In the genomic region with DNA sequence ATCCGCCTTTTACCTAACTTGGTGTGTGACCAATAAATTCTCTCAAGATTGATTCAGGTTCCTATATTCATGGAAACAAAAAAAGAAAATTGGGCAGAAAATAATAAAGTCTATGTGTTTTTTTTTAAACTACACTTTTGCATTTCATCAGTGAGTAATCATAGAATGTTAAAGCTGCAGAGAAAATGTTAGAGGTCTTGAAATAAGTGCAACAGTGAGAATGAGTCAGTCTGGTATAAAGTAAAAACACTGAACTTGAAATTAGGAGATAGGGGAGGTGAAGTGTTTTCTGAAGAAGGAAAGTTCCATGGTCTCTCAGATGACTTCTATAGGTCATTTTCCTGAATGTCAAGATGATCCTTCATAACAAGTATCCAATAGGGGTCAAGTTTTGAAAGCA, we compare ENCODE assay signal across 13 cellular contexts.
"Had no signal": no experiment of that assay in that cellular context is flagged by ENCODE, and none has a peak within 500 bp of the region (broad histone marks: within the 10 kb centered on the region; RNA-seq: fewer than 3 reads in every experiment).

No MANE protein-coding gene starts in this region.

- H3K9me3 ChIP-seq: left ventricle myocardium inferior had no signal

- H3K4me3 Mint-ChIP-seq: activated CD4-positive, alpha-beta T cell treated with anti-CD3 and anti-CD28 coated beads, Interleukin-2, amount 10 ng/mL, durations not matched to agents 24 days and 14 days; activated naive CD8-positive, alpha-beta T cell treated with anti-CD3 and anti-CD28 coated beads, Interleukin-2, amount 50 U/mL, for 24 hours; effector memory CD8-positive, alpha-beta T cell; memory B cell; nephron progenitor cell; T-helper 1 cell treated with Interleukin-12 subunit alpha and Interleukin-12 subunit beta and Interleukin-4 antibody, amounts not matched to agents 30 μg/mL and 1 μg/mL, for 36 hours; WTC11 had no signal

- H3K4me1 ChIP-seq: foreskin keratinocyte, left ventricle myocardium inferior had no signal

- H3K9me3 Mint-ChIP-seq: activated naive CD8-positive, alpha-beta T cell treated with anti-CD3 and anti-CD28 coated beads, Interleukin-2, amount 50 U/mL, for 24 hours; effector memory CD8-positive, alpha-beta T cell; WTC11 had no signal

- DNase-seq: activated CD4-positive, alpha-beta T cell treated with anti-CD3 and anti-CD28 coated beads, Interleukin-2, amount 10 ng/mL, durations not matched to agents 24 days and 14 days; activated naive CD4-positive, alpha-beta T cell treated with Interleukin-2 at 50 U/mL for 16 hours; activated naive CD8-positive, alpha-beta T cell treated with anti-CD3 and anti-CD28 coated beads, Interleukin-2, amount 50 U/mL, for 24 hours; central memory CD4-positive, alpha-beta T cell; effector memory CD8-positive, alpha-beta T cell; foreskin keratinocyte; left ventricle myocardium inferior; nephron progenitor cell had no signal

- H3K36me3 Mint-ChIP-seq: memory B cell, WTC11 had no signal

- ATAC-seq: activated naive CD8-positive, alpha-beta T cell treated with anti-CD3 and anti-CD28 coated beads, Interleukin-2, amount 50 U/mL, for 24 hours; effector memory CD8-positive, alpha-beta T cell; foreskin keratinocyte; WTC11 had no signal

- H3K4me3 ChIP-seq: left ventricle myocardium inferior, skin epidermis had no signal

- H3K4me1 Mint-ChIP-seq: activated CD4-positive, alpha-beta T cell treated with anti-CD3 and anti-CD28 coated beads, Interleukin-2, amount 10 ng/mL, durations not matched to agents 24 days and 14 days; activated naive CD8-positive, alpha-beta T cell treated with anti-CD3 and anti-CD28 coated beads, Interleukin-2, amount 50 U/mL, for 24 hours; memory B cell had no signal

- H3K36me3 ChIP-seq: left ventricle myocardium inferior had no signal

- H3K27ac Mint-ChIP-seq: activated CD4-positive, alpha-beta T cell treated with anti-CD3 and anti-CD28 coated beads, Interleukin-2, amount 10 ng/mL, durations not matched to agents 24 days and 14 days; activated naive CD8-positive, alpha-beta T cell treated with anti-CD3 and anti-CD28 coated beads, Interleukin-2, amount 50 U/mL, for 24 hours; effector memory CD8-positive, alpha-beta T cell; memory B cell; nephron progenitor cell; T-helper 1 cell treated with Interleukin-12 subunit alpha and Interleukin-12 subunit beta and Interleukin-4 antibody, amounts not matched to agents 30 μg/mL and 1 μg/mL, for 36 hours; WTC11 had no signal

- H3K27ac ChIP-seq: epithelial cell of prostate, foreskin keratinocyte, left ventricle myocardium inferior, skin epidermis had no signal
